Comparison of ENCODE assay signal across 8 cellular contexts in the genomic region with DNA sequence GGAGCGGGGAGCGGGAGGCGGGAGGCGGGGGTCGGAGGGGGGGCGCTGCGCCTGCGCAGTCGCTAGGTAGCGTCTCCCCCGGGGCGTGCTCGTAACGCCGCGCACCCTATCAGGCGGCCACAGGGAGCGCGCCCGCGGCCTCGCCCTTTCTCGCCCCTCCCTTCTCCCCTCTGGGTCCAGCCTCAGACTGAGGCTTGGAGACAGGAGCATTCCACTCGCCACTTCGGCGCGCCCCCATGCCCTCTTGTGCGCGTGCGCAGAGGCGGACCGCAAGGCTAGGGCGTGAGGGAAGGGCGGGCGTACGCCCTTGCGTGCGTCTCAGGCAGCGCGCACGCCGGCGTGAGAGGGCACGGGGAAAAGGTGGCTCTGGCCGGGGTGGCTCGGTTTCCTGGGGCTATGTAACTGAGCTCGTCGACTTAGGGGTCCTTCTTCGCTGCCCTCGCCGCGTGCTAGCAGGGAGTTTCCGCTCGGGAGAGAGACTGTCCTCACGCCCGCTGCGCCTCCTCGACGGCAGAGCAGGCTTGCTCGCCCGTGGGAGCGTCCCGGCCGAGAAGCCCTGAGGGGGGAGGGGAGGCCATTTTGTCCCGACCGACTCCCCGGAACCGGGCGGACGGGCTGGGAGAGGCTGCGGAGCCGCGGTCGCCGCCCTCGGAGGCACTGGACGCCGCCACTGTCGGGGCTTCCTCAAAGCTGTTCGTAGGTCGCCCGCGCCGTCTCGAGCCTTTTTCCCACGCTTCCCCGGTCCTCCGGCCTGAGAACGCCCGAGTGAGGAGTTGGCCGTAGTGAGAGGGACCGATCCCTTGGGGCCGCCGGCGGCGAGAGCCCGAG. TPM values are rescaled to one million over a fixed set of nuclear protein-coding genes. Genes with fewer than 3 reads are reported as not detected.
A peak's percentile ranks its signal among the peaks of the same experiment; 100 is the strongest.
DNase-seq lines count a peak whose midpoint lies in the region; ATAC-seq and TF ChIP-seq lines count a peak whose summit lies in the region.

A gene (plus strand): TSS at position 316 of the 828 bp plus-strand sequence. CDS start 525 bp downstream, outside the sequence.

- ATAC-seq in HG03196 (IDR thresholded peaks at IDR 0.05; ENCODE audit: unreplicated experiment) = peak; percentile 86
- peak; percentile 94 for ATAC-seq in activated B cell treated with CpG ODN at 0.5 μM for 24 hours (ENCODE audit: low read depth)

- peak within 1 kb of the TSS; percentile 95 for H3K27ac ChIP-seq in caudate nucleus (ENCODE audit: low read depth, low read length)

- TF ChIP-seq CTCF in activated B cell treated with CpG ODN at 0.5 μM for 24 hours (IDR thresholded peaks at IDR 0.05) = no peak

- no peaks in the 10 kb centered on the region for H3K27me3 Mint-ChIP-seq in activated B cell treated with CpG ODN at 0.5 μM for 24 hours

- DNase-seq in AG08395 (ENCODE audit: low spot score) = peak; percentile 99
- DNase-seq in NCI-H345 (lab: John Stamatoyannopoulos, UW) = peak; percentile 100
- DNase-seq in activated B cell treated with CpG ODN at 0.5 μM for 24 hours = peak; percentile 99
- peak; percentile 48 to 99 (median 97) for DNase-seq in caudate nucleus (lab: John Stamatoyannopoulos, UW)
- peak; percentile 99 for DNase-seq in inferior parietal cortex (ENCODE audit: extremely low spot score)
- peak; percentile 98 to 99 for DNase-seq in stimulated activated CD4-positive, alpha-beta T cell treated with anti-CD3 and anti-CD28 coated beads, Interleukin-12 subunit alpha, Interleukin-12 subunit beta, amount 100 ng/mL, for 24 hours (ENCODE audit: low read depth in 2 of 2)

- H3K36me3 Mint-ChIP-seq in activated B cell treated with CpG ODN at 0.5 μM for 24 hours (ENCODE audit: low read depth) = peaks cover 34% of the 10 kb centered on the region

- H3K27ac Mint-ChIP-seq in activated B cell treated with CpG ODN at 0.5 μM for 24 hours = peak within 1 kb of the TSS; percentile 92

- POLR2A ChIA-PET in activated B cell treated with CpG ODN at 0.5 μM for 24 hours (lab: Charles Lee) = interaction anchor here (0.5 to 3.2 kb wide), 16 partner anchors 9 to 1017 kb away, joined by 3 to 25 read pairs (median 4); a partner anchor contains a TSS

- in situ Hi-C loops in GM18951 (cut with MboI; ENCODE audit: low sequenced_read_pairs, unreplicated experiment) = no loop called here

- no peaks in the 10 kb centered on the region for H3K9me3 Mint-ChIP-seq in activated B cell treated with CpG ODN at 0.5 μM for 24 hours

- peaks cover 39% of the 10 kb centered on the region for H3K4me1 Mint-ChIP-seq in activated B cell treated with CpG ODN at 0.5 μM for 24 hours

- CTCF ChIA-PET in activated B cell treated with CpG ODN at 0.5 μM for 24 hours (lab: Charles Lee) = interaction anchor here (1.6 to 1.7 kb wide), 2 partner anchors 42 to 51 kb away, joined by 3 to 6 read pairs; no protein-coding TSS in a partner anchor

- peak within 1 kb of the TSS; percentile 90 for H3K4me3 Mint-ChIP-seq in activated B cell treated with CpG ODN at 0.5 μM for 24 hours

- intact Hi-C loops in activated B cell treated with CpG ODN at 0.5 μM for 24 hours (cut with micrococcal nuclease) = loop anchor here (1.0 to 5.0 kb wide), 12 partner anchors 10 to 1957 kb away; a partner anchor contains a TSS

- TF ChIP-seq POLR2A in GM18951 (IDR thresholded peaks at IDR 0.05; ENCODE audit: extremely low read depth, insufficient read depth, insufficient read length) = peak; percentile 94

RNA-seq across cellular contexts. Expression of the gene that starts here (rescaled TPM):
- total RNA-seq in activated B cell treated with CpG ODN at 0.5 μM for 24 hours = 79.3 and 94.6 TPM in 2 replicates

Comparison
In these comparisons a context has a peak if more than half of its experiments do, and no peak if none do; other contexts are left out.
1. Peak in every context shown above with its lines: DNase-seq, ATAC-seq and H3K27ac ChIP-seq.